ENCODE assay signal across 8 cellular contexts in genomic region chr14:70567791-70568190, GRCh38. TPM values are rescaled to one million over a fixed set of nuclear protein-coding genes. Genes with fewer than 3 reads are reported as not detected.
DNase-seq lines count a peak whose midpoint lies in the region; ATAC-seq and TF ChIP-seq lines count a peak whose summit lies in the region.

No MANE protein-coding gene starts in this region.

- WGBS in psoas muscle, 3 donors, result 55 to 73% (median 62%) methylated on average over 2 of the region's 2 CpGs

- H3K4me3 ChIP-seq in H7 (ENCODE audit: insufficient read depth, low read depth, low read length) (no peak overlapping the region), NT2/D1 (ENCODE audit: insufficient read length, low read depth) (no peak overlapping the region), epithelial cell of proximal tubule (ENCODE audit: low read depth, low read length) (no peak overlapping the region), psoas muscle (no peak overlapping the region)

- peak; percentile 40 to 69 (median 62) for ATAC-seq in psoas muscle
- ATAC-seq in HG03457 (IDR thresholded peaks at IDR 0.05; ENCODE audit: unreplicated experiment), result no peak

- H3K36me3 ChIP-seq in H7 (replicated peaks; ENCODE audit: control insufficient read depth, insufficient read depth, low read length) (peaks cover 8% of the 10 kb centered on the region), NT2/D1 (ENCODE audit: insufficient read depth, insufficient read length, low read length) (peaks cover 11% of the 10 kb centered on the region), psoas muscle (ENCODE audit: insufficient read depth in 1 of 2, low read depth in 1 of 2) (peaks cover 2 to 42% of the 10 kb centered on the region in 2 donors)

- peak; percentile 41 for DNase-seq in COR-L47 (lab: John Stamatoyannopoulos, UW)
- peak; percentile 66 for DNase-seq in H7
- DNase-seq in NT2/D1 (ENCODE audit: low read depth, low spot score), result peak; percentile 22
- DNase-seq in epithelial cell of proximal tubule (ENCODE audit: low read depth), result peak; percentile 12
- DNase-seq in psoas muscle, result no peak
- no peak for DNase-seq in effector CD8-positive, alpha-beta T cell (lab: John Stamatoyannopoulos, UW)
- DNase-seq in hippocampal formation (lab: John Stamatoyannopoulos, UW), result no peak

- H3K9ac ChIP-seq in NT2/D1 (ENCODE audit: insufficient read length, low read depth), result no peak overlapping the region

- H3K27ac ChIP-seq in psoas muscle, result no peak overlapping the region

- H3K9me3 ChIP-seq in NT2/D1 (ENCODE audit: insufficient read depth, low read length) (peaks cover 43% of the 10 kb centered on the region), psoas muscle (no peaks in the 10 kb centered on the region)

- H3K27me3 ChIP-seq in H7 (ENCODE audit: control insufficient read depth, insufficient read depth, low read length), result no peaks in the 10 kb centered on the region
- H3K27me3 ChIP-seq in NT2/D1 (ENCODE audit: insufficient read depth, insufficient read length), result no peaks in the 10 kb centered on the region
- H3K27me3 ChIP-seq in psoas muscle (ENCODE audit: insufficient read depth in 3 of 3, low read length in 2 of 3), result no peaks in the 10 kb centered on the region

- TF ChIP-seq CTCF in epithelial cell of proximal tubule (conservative IDR thresholded peaks at IDR 0.05; ENCODE audit: low read depth, low read length) (peak; percentile 78), psoas muscle (IDR thresholded peaks at IDR 0.05) (peak; percentile 37)

- intact Hi-C loops in psoas muscle (cut with DNase I), result no loop called here

- H3K4me1 ChIP-seq in NT2/D1 (ENCODE audit: insufficient read depth, insufficient read length) (no peaks in the 10 kb centered on the region), psoas muscle (no peaks in the 10 kb centered on the region)

RNA-seq across cellular contexts. Expression of gene MED6, which starts 32.7 kb away (rescaled TPM):
- 29.5 and 38.8 TPM in 2 replicates for total RNA-seq in H7 (2014; rRNA removed; shearing (Covaris generic))
- total RNA-seq in epithelial cell of proximal tubule (29.0 and 29.2 TPM in 2 replicates), psoas muscle (10 to 100 TPM; 22.5 to 30.5 (median 25.7) TPM)
- polyA plus RNA-seq in psoas muscle, result 10 to 100 TPM; 20.3 to 37.2 (median 35.7) TPM

RNA-seq across cellular contexts. Expression of gene ADAM20, which starts 33.0 kb away (rescaled TPM):
- total RNA-seq in H7 (2014; rRNA removed; shearing (Covaris generic)), result 0.10 and 0.59 TPM in 2 replicates
- not detected in 2 replicates for total RNA-seq in epithelial cell of proximal tubule
- 1 to 10 TPM in 1 of 4 donors, under 1 TPM in 3; 0.27 to 1.1 (median 0.64) TPM for total RNA-seq in psoas muscle
- under 1 TPM; 0.06 to 0.11 (median 0.07) TPM for polyA plus RNA-seq in psoas muscle

Comparison
In these comparisons a context has a peak if more than half of its experiments do, and no peak if none do; other contexts are left out.
1. DNase-seq: peak in COR-L47 (single experiment), H7 (single experiment), NT2/D1 (single experiment) and epithelial cell of proximal tubule (single experiment); none in psoas muscle (0 of 2), effector CD8-positive, alpha-beta T cell (single experiment) and hippocampal formation (0 of 2).